In the genomic region with DNA sequence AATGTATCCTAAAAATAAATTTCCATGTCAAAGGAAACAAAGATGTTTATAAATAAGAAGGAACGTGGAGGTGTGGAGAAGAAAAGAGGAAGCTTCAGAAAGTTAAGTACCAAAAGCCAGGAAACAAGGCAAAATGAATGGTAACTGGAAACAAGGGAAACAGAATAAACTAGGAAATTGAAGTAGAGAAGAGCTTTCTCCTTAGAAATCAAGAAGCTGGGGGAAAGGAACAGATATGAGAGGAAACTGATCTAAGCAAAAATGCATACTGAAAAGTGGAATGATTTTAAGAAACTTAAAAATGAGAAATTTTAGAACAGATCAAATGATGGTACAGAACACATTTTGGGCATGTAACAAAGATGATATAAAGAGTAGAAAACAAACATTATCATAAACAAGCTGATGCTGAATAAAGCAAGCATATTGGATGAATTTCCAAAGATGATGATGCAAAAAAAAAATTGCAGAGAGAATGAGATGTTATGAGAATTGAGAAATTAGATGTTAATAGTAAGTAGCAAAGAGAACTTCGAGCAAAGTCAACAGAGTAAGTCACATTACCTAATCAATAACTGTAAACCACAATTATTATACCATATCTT, we compare ENCODE assay signal across 12 cellular contexts. TPM values are rescaled to one million over a fixed set of nuclear protein-coding genes. Genes with fewer than 3 reads are reported as not detected.
DNase-seq lines count a peak whose midpoint lies in the region; ATAC-seq and TF ChIP-seq lines count a peak whose summit lies in the region.
"Had no signal": no experiment of that assay in that cellular context is flagged by ENCODE, and none has a peak within 500 bp of the region (broad histone marks: within the 10 kb centered on the region; RNA-seq: fewer than 3 reads in every experiment).

No MANE protein-coding gene starts in this region.

- H3K79me2 ChIP-seq in osteoblast (ENCODE audit: insufficient read depth, low read length), result peaks cover 68% of the 10 kb centered on the region

- no peak for DNase-seq in CD4-positive, CD25-positive, alpha-beta regulatory T cell
- DNase-seq in KBM-7 (peak; percentile 21), osteoblast (ENCODE audit: insufficient read length, low spot score, missing footprints) (no peak), GM19240 (ENCODE audit: insufficient read length, low spot score) (no peak), glomerular visceral epithelial cell (ENCODE audit: extremely low spot score) (no peak), LoVo (ENCODE audit: low spot score) (no peak)
- DNase-seq in activated CD4-positive, alpha-beta T cell treated with anti-CD3 and anti-CD28 coated beads for 4 hours, result no peak
- DNase-seq: activated CD4-positive, CD25-positive, alpha-beta regulatory T cell; activated effector memory CD4-positive, alpha-beta T cell treated with anti-CD3 and anti-CD28 coated beads, Interleukin-2, amount 50 U/mL, for 16 hours; Peyer's patch had no signal

- no peaks in the 10 kb centered on the region for H3K27me3 ChIP-seq in CD4-positive, CD25-positive, alpha-beta regulatory T cell (ENCODE audit: control insufficient read depth, insufficient read depth, low read length)
- H3K27me3 ChIP-seq in ectodermal cell (ENCODE audit: control insufficient read depth, insufficient read depth, low read length, poor library complexity, severe bottlenecking) (no peaks in the 10 kb centered on the region), osteoblast (ENCODE audit: insufficient read depth, low read length) (no peaks in the 10 kb centered on the region)
- H3K27me3 ChIP-seq: Peyer's patch, tibial nerve had no signal

- no peak for TF ChIP-seq CTCF in osteoblast (IDR thresholded peaks at IDR 0.05; ENCODE audit: extremely low read depth, low read depth, low read length)

- H3K4me2 ChIP-seq in osteoblast (ENCODE audit: insufficient read depth, low read length), result peak overlapping the region; percentile 87

- peak overlapping the region; percentile 98 for H3K27ac ChIP-seq in CD4-positive, CD25-positive, alpha-beta regulatory T cell (ENCODE audit: insufficient read depth, low read length, poor library complexity, severe bottlenecking)
- H3K27ac ChIP-seq in ectodermal cell (ENCODE audit: insufficient read depth, low read depth, low read length, poor library complexity, severe bottlenecking), result no peak overlapping the region
- no peak overlapping the region for H3K27ac ChIP-seq in osteoblast (ENCODE audit: low read depth, low read length)

- H3K9me3 ChIP-seq in CD4-positive, CD25-positive, alpha-beta regulatory T cell (ENCODE audit: control insufficient read depth in 2 of 2, low read length in 2 of 2), result no peaks in the 10 kb centered on the region
- no peaks in the 10 kb centered on the region for H3K9me3 ChIP-seq in ectodermal cell (ENCODE audit: control insufficient read depth, low read length)
- no peaks in the 10 kb centered on the region for H3K9me3 ChIP-seq in osteoblast (ENCODE audit: low read depth, low read length)
- H3K9me3 ChIP-seq: Peyer's patch, tibial nerve had no signal

- peaks cover 21 to 41% (median 30%) of the 10 kb centered on the region in 4 donors for H3K4me1 Mint-ChIP-seq in CD4-positive, CD25-positive, alpha-beta regulatory T cell

- no peaks in the 10 kb centered on the region for H3K36me3 ChIP-seq in CD4-positive, CD25-positive, alpha-beta regulatory T cell (ENCODE audit: control insufficient read depth, insufficient read depth, low read length)
- H3K36me3 ChIP-seq in ectodermal cell (ENCODE audit: control insufficient read depth, insufficient read depth, low read length) (peaks cover 6% of the 10 kb centered on the region), osteoblast (ENCODE audit: insufficient read depth, low read length) (no peaks in the 10 kb centered on the region)
- H3K36me3 ChIP-seq: Peyer's patch, tibial nerve had no signal

- peaks cover 24% of the 10 kb centered on the region for H3K4me1 ChIP-seq in CD4-positive, CD25-positive, alpha-beta regulatory T cell (ENCODE audit: control insufficient read depth, insufficient read depth, low read length, poor library complexity, severe bottlenecking)
- H3K4me1 ChIP-seq in ectodermal cell (ENCODE audit: control insufficient read depth, insufficient read depth, low read length) (peaks cover 11% of the 10 kb centered on the region), osteoblast (ENCODE audit: insufficient read depth, low read length) (peaks cover 17% of the 10 kb centered on the region)

- peaks cover 7% of the 10 kb centered on the region for H3K27me3 Mint-ChIP-seq in CD4-positive, CD25-positive, alpha-beta regulatory T cell

- WGBS in ectodermal cell, 2 experiments, result 14 to 32% methylated on average over 1 of the region's 2 CpGs

- H2AFZ ChIP-seq in osteoblast (ENCODE audit: low read length), result no peak overlapping the region

- peaks cover 38% of the 10 kb centered on the region for H4K20me1 ChIP-seq in osteoblast (ENCODE audit: insufficient read depth, low read length)

- ATAC-seq in CD4-positive, CD25-positive, alpha-beta regulatory T cell (ENCODE audit: low read depth in 2 of 2), result no peak

- in situ Hi-C loops in KBM-7 (cut with MboI; ENCODE audit: low pct_unique_long_range_greater_than_20kb, low sequenced_read_pairs), result no loop called here

- no peaks in the 10 kb centered on the region for H3K36me3 Mint-ChIP-seq in CD4-positive, CD25-positive, alpha-beta regulatory T cell

- no peak overlapping the region for H3K27ac Mint-ChIP-seq in CD4-positive, CD25-positive, alpha-beta regulatory T cell

- no peak overlapping the region for H3K4me3 Mint-ChIP-seq in CD4-positive, CD25-positive, alpha-beta regulatory T cell

- H3K4me3 ChIP-seq in CD4-positive, CD25-positive, alpha-beta regulatory T cell (ENCODE audit: low read depth, low read length), result peak overlapping the region; percentile 94
- H3K4me3 ChIP-seq in ectodermal cell (ENCODE audit: insufficient read depth, low read depth, low read length) (peak overlapping the region; percentile 91), osteoblast (ENCODE audit: insufficient read depth, low read length) (no peak overlapping the region)

- H3K9me3 Mint-ChIP-seq in CD4-positive, CD25-positive, alpha-beta regulatory T cell, result peaks cover 0 to 3% (median 0%) of the 10 kb centered on the region in 7 donors

RNA-seq across cellular contexts. Expression of a gene that starts 1.9 kb away (rescaled TPM):
- total RNA-seq in CD4-positive, CD25-positive, alpha-beta regulatory T cell, result 60.8 TPM
- 10 to 100 TPM in 1 of 4 donors, 1 to 10 TPM in 3; 6.9 to 10.1 (median 8.3) TPM for polyA plus RNA-seq in CD4-positive, CD25-positive, alpha-beta regulatory T cell
- polyA plus RNA-seq in ectodermal cell (2013, experiment 1 of 4), result 27.6 TPM
- polyA plus RNA-seq in ectodermal cell (2013, experiment 2 of 4), result 26.2 TPM
- 20.0 TPM for polyA plus RNA-seq in ectodermal cell (2013, experiment 3 of 4)
- polyA plus RNA-seq in ectodermal cell (2013, experiment 4 of 4), result 20.7 TPM
- total RNA-seq in osteoblast, result 30.0 and 31.2 TPM in 2 replicates
